In the genomic region with DNA sequence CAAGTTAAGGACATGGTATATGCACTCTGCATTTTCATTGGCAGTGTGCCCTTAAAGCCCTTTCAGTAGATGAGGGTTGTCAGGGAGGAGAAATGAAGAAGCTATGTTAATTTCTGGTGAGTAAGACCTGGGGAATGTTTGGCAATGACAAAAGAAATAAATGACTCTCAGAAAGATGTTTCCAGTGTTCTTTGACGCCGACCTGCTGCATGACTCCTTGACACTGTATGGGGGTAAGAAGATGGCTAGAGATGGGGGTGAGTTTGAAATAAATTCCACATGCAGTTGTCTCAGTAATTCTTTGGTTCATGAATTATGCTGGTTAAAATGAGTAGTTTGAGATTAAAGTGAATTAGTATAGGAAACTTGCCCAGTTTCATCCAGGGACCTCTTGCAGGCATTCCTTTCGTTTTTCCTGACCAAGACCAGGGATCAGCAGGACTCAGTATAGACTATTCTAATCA, we compare ENCODE assay signal across 15 cellular contexts. TPM values are rescaled to one million over a fixed set of nuclear protein-coding genes. Genes with fewer than 3 reads are reported as not detected.
DNase-seq lines count a peak whose midpoint lies in the region; ATAC-seq, FAIRE-seq and TF ChIP-seq lines count a peak whose summit lies in the region.
"Had no signal": no experiment of that assay in that cellular context is flagged by ENCODE, and none has a peak within 500 bp of the region (broad histone marks: within the 10 kb centered on the region; RNA-seq: fewer than 3 reads in every experiment).

No MANE protein-coding gene starts in this region.

- peaks cover 5% of the 10 kb centered on the region for H3K4me1 Mint-ChIP-seq in activated T-helper 17 cell treated with anti-CD3 and anti-CD28 coated beads, Interleukin-2, amount 50 U/mL, for 72 hours

- H3K27ac Mint-ChIP-seq in activated T-helper 17 cell treated with anti-CD3 and anti-CD28 coated beads, Interleukin-2, amount 50 U/mL, for 72 hours, result no peak overlapping the region

- DNase-seq in A673 (ENCODE audit: low spot score), result peak; percentile 80
- DNase-seq in H54 (ENCODE audit: insufficient read length, low spot score), result no peak
- peak; percentile 74 for DNase-seq in glomerular visceral epithelial cell (ENCODE audit: extremely low spot score)
- no peak for DNase-seq in mesenteric fat pad (ENCODE audit: low spot score)
- DNase-seq in right cardiac atrium, result no peak
- DNase-seq in GM19239 (ENCODE audit: insufficient read length, low spot score), result no peak
- DNase-seq in 8988T, result no peak
- DNase-seq: activated naive CD4-positive, alpha-beta T cell; left cardiac atrium; NCI-H2227 treated with DMSO at 0.1 percent for 48 hours; ovary had no signal

- CTCF ChIA-PET in A673 (lab: Charles Lee), result no interaction called here

- H3K27me3 Mint-ChIP-seq in activated T-helper 17 cell treated with anti-CD3 and anti-CD28 coated beads, Interleukin-2, amount 50 U/mL, for 72 hours, result no peaks in the 10 kb centered on the region

- no TSS peak for BruUV-seq in A673 (replicated peaks; lab: Mats Ljungman, UMichigan)

- H3K4me3 ChIP-seq in A673 (ENCODE audit: low read depth, low read length, poor library complexity, severe bottlenecking), result no peak overlapping the region
- no peak overlapping the region for H3K4me3 ChIP-seq in right cardiac atrium (ENCODE audit: low read length)
- H3K4me3 ChIP-seq: ovary, thoracic aorta had no signal

- ATAC-seq in activated T-helper 17 cell treated with anti-CD3 and anti-CD28 coated beads, Interleukin-2, amount 50 U/mL, for 72 hours (replicated peaks), result peak; percentile 21
- no peak for ATAC-seq in right cardiac atrium
- ATAC-seq: left cardiac atrium had no signal

- POLR2A ChIA-PET in A673 (lab: Charles Lee; ENCODE audit: low non-redundant PET), result no interaction called here

- no peaks in the 10 kb centered on the region for H3K27me3 ChIP-seq in A673 (replicated peaks; ENCODE audit: insufficient read depth, low read depth, low read length, poor library complexity)
- H3K27me3 ChIP-seq in right cardiac atrium (ENCODE audit: control insufficient read depth, insufficient read depth), result no peaks in the 10 kb centered on the region
- H3K27me3 ChIP-seq: ovary had no signal

- no peak for TF ChIP-seq CTCF in A673 (conservative IDR thresholded peaks at IDR 0.05; ENCODE audit: low read depth, low read length)

- FAIRE-seq in H54 (lab: Jason Lieb, UNC), result peak; percentile 93
- no peak for FAIRE-seq in GM19239 (lab: Jason Lieb, UNC)

- intact Hi-C loops in A673 (cut with micrococcal nuclease; ENCODE audit: unreplicated experiment), result no loop called here
- intact Hi-C loops in right cardiac atrium (cut with DNase I), result no loop called here

- H3K36me3 ChIP-seq in A673 (ENCODE audit: insufficient read depth, low read length, poor library complexity, severe bottlenecking), result peaks cover 45% of the 10 kb centered on the region
- H3K36me3 ChIP-seq: ovary had no signal

- peaks cover 69% of the 10 kb centered on the region for H3K36me3 Mint-ChIP-seq in activated T-helper 17 cell treated with anti-CD3 and anti-CD28 coated beads, Interleukin-2, amount 50 U/mL, for 72 hours (ENCODE audit: low read depth)

- H3K27ac ChIP-seq in A673 (ENCODE audit: low read depth, low read length, poor library complexity, severe bottlenecking) (no peak overlapping the region), right cardiac atrium (ENCODE audit: low read length) (no peak overlapping the region)
- H3K27ac ChIP-seq: C4-2B, KMS-11, ovary, thoracic aorta had no signal

- H3K9me3 ChIP-seq in A673 (ENCODE audit: low read depth, low read length, poor library complexity, severe bottlenecking) (no peaks in the 10 kb centered on the region), right cardiac atrium (ENCODE audit: control insufficient read depth, low read length) (no peaks in the 10 kb centered on the region)
- H3K9me3 ChIP-seq: ovary, thoracic aorta had no signal

- H3K4me1 ChIP-seq in A673 (ENCODE audit: insufficient read depth, low read length, poor library complexity, severe bottlenecking), result peaks cover 13% of the 10 kb centered on the region
- no peaks in the 10 kb centered on the region for H3K4me1 ChIP-seq in right cardiac atrium (ENCODE audit: control insufficient read depth, insufficient read depth, low read length)

- 89% methylated on average over 3 of the region's 3 CpGs for WGBS in right cardiac atrium

- no peak overlapping the region for H3K4me3 Mint-ChIP-seq in activated T-helper 17 cell treated with anti-CD3 and anti-CD28 coated beads, Interleukin-2, amount 50 U/mL, for 72 hours

- no peak for TF ChIP-seq POLR2A in H54 (IDR thresholded peaks at IDR 0.05; ENCODE audit: low read depth, low read length)

- H3K9me3 Mint-ChIP-seq in activated T-helper 17 cell treated with anti-CD3 and anti-CD28 coated beads, Interleukin-2, amount 50 U/mL, for 72 hours, result no peaks in the 10 kb centered on the region

RNA-seq across cellular contexts. Expression of a gene that starts 5.9 kb away (rescaled TPM):
- total RNA-seq in A673 (2021) (3.3 and 4.4 TPM in 2 replicates), mesenteric fat pad (2.2 TPM), right cardiac atrium (1 to 10 TPM; 3.1 to 8.1 (median 6.4) TPM)
- under 1 TPM; 0.26 to 0.45 TPM for total RNA-seq in activated T-helper 17 cell treated with anti-CD3 and anti-CD28 coated beads, Interleukin-2, amount 50 U/mL, for 72 hours
- polyA plus RNA-seq in right cardiac atrium, result 4.1 TPM

RNA-seq across cellular contexts. Expression of a gene that starts 5.9 kb away (rescaled TPM):
- total RNA-seq in A673 (2021) (49.8 and 61.1 TPM in 2 replicates), mesenteric fat pad (23.1 TPM), right cardiac atrium (10 to 100 TPM; 15.9 to 21.8 (median 17.8) TPM)
- 10 to 100 TPM; 38.5 to 55.4 TPM for total RNA-seq in activated T-helper 17 cell treated with anti-CD3 and anti-CD28 coated beads, Interleukin-2, amount 50 U/mL, for 72 hours
- 15.5 TPM for polyA plus RNA-seq in right cardiac atrium

RNA-seq across cellular contexts. Expression of a gene that starts 40.1 kb away (rescaled TPM):
- total RNA-seq in A673 (2021) (61.3 TPM in 2 replicates), mesenteric fat pad (16.6 TPM), right cardiac atrium (10 to 100 TPM; 24.0 to 26.5 (median 24.8) TPM)
- 10 to 100 TPM; 27.2 to 39.5 TPM for total RNA-seq in activated T-helper 17 cell treated with anti-CD3 and anti-CD28 coated beads, Interleukin-2, amount 50 U/mL, for 72 hours
- polyA plus RNA-seq in right cardiac atrium, result 11.9 TPM

RNA-seq across cellular contexts. Expression of a gene that starts 40.5 kb away (rescaled TPM):
- total RNA-seq in A673 (2021), result 33.1 and 34.0 TPM in 2 replicates
- 10 to 100 TPM; 27.7 to 32.7 TPM for total RNA-seq in activated T-helper 17 cell treated with anti-CD3 and anti-CD28 coated beads, Interleukin-2, amount 50 U/mL, for 72 hours
- total RNA-seq in mesenteric fat pad, result 28.1 TPM
- 10 to 100 TPM; 27.3 to 30.9 (median 29.0) TPM for total RNA-seq in right cardiac atrium
- 26.8 TPM for polyA plus RNA-seq in right cardiac atrium

RNA-seq across cellular contexts. Expression of a gene that starts 40.7 kb away (rescaled TPM):
- 29.7 and 30.4 TPM in 2 replicates for total RNA-seq in A673 (2021)
- 10 to 100 TPM; 23.6 to 25.5 TPM for total RNA-seq in activated T-helper 17 cell treated with anti-CD3 and anti-CD28 coated beads, Interleukin-2, amount 50 U/mL, for 72 hours
- 18.0 TPM for total RNA-seq in mesenteric fat pad
- total RNA-seq in right cardiac atrium, result 10 to 100 TPM; 19.4 to 21.8 (median 21.2) TPM
- polyA plus RNA-seq in right cardiac atrium, result 19.9 TPM

Comparison
In these comparisons a context has a peak if more than half of its experiments do, and no peak if none do; other contexts are left out.
1. DNase-seq: peak in A673 (single experiment) and glomerular visceral epithelial cell (single experiment); none in H54 (single experiment), mesenteric fat pad (single experiment), right cardiac atrium (0 of 3), GM19239 (single experiment) and 8988T (single experiment).